In the genomic region with DNA sequence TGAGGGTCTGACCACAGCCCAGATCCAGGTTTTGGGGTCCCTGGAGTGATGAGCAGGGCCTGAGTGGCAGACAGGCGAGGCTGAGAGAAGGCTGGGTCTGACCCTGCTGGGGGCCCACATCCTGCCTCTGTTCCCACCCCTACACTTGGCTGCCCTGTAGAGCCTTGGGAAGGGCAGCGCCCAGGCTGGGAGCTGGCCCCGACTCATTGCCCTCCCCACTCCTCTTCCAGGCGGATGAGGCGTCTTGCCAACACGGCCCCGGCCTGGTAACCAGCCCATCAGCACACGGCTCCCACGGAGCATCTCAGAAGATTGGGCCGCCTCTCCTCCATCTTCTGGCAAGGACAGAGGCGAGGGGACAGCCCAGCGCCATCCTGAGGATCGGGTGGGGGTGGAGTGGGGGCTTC, we compare ENCODE assay signal across 3 cellular contexts.
TF ChIP-seq lines count a peak whose summit lies in the region.

No MANE protein-coding gene starts in this region.

TF ChIP-seq in SK-N-SH, 30 proteins besides CTCF, POLR2A, EP300 and RAD21:
- TF ChIP-seq ELF1 (IDR thresholded peaks at IDR 0.05): no peak
- no peak for TF ChIP-seq NFIC (IDR thresholded peaks at IDR 0.05; ENCODE audit: borderline replicate concordance)
- TF ChIP-seq CHD2 (IDR thresholded peaks at IDR 0.05; ENCODE audit: low read length, partially characterized antibody): no peak
- no peak for TF ChIP-seq EZH2phosphoT487 (IDR thresholded peaks at IDR 0.05; ENCODE audit: borderline replicate concordance, low read depth)
TF ChIP-seq in SK-N-SH: peak in this region for 0.

TF ChIP-seq in SK-N-SH treated with all-trans-retinoic acid at 6 μM for 48 hours, 23 proteins besides CTCF, POLR2A, EP300 and RAD21:
- no peak for TF ChIP-seq OSR1 (CRISPR knock-in tag; IDR thresholded peaks at IDR 0.05)
- no peak for TF ChIP-seq ZNF70 (CRISPR knock-in tag; IDR thresholded peaks at IDR 0.05)
- no peak for TF ChIP-seq RARB (CRISPR knock-in tag; IDR thresholded peaks at IDR 0.05)
- TF ChIP-seq SNAI2 (CRISPR knock-in tag; IDR thresholded peaks at IDR 0.05): no peak
- TF ChIP-seq GLIS3 (CRISPR knock-in tag; IDR thresholded peaks at IDR 0.05): no peak

TF ChIP-seq in GM12878, 131 proteins besides CTCF, POLR2A, EP300 and RAD21:
- no peak for TF ChIP-seq TCF7 (IDR thresholded peaks at IDR 0.05; ENCODE audit: borderline replicate concordance)
- TF ChIP-seq NR2C2 (IDR thresholded peaks at IDR 0.05; ENCODE audit: borderline replicate concordance, control insufficient read depth, insufficient read length, low read depth): no peak
- no peak for TF ChIP-seq CREM (IDR thresholded peaks at IDR 0.05; ENCODE audit: low read depth)
- TF ChIP-seq SREBF1 (IDR thresholded peaks at IDR 0.05; ENCODE audit: low read length): no peak
- no peak for TF ChIP-seq SREBF2 (IDR thresholded peaks at IDR 0.05; ENCODE audit: low read length)
- TF ChIP-seq, protein P1, sequence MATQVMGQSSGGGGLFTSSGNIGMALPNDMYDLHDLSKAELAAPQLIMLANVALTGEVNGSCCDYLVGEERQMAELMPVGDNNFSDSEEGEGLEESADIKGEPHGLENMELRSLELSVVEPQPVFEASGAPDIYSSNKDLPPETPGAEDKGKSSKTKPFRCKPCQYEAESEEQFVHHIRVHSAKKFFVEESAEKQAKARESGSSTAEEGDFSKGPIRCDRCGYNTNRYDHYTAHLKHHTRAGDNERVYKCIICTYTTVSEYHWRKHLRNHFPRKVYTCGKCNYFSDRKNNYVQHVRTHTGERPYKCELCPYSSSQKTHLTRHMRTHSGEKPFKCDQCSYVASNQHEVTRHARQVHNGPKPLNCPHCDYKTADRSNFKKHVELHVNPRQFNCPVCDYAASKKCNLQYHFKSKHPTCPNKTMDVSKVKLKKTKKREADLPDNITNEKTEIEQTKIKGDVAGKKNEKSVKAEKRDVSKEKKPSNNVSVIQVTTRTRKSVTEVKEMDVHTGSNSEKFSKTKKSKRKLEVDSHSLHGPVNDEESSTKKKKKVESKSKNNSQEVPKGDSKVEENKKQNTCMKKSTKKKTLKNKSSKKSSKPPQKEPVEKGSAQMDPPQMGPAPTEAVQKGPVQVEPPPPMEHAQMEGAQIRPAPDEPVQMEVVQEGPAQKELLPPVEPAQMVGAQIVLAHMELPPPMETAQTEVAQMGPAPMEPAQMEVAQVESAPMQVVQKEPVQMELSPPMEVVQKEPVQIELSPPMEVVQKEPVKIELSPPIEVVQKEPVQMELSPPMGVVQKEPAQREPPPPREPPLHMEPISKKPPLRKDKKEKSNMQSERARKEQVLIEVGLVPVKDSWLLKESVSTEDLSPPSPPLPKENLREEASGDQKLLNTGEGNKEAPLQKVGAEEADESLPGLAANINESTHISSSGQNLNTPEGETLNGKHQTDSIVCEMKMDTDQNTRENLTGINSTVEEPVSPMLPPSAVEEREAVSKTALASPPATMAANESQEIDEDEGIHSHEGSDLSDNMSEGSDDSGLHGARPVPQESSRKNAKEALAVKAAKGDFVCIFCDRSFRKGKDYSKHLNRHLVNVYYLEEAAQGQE (IDR thresholded peaks at IDR 0.05; ENCODE audit: low read depth, low read length): no peak
- no peak for TF ChIP-seq JUND (IDR thresholded peaks at IDR 0.05; ENCODE audit: low read depth, low read length)
- no peak for TF ChIP-seq ZNF217 (IDR thresholded peaks at IDR 0.05)
- TF ChIP-seq NR2F1 (conservative IDR thresholded peaks at IDR 0.05): no peak
- TF ChIP-seq, protein P2, sequence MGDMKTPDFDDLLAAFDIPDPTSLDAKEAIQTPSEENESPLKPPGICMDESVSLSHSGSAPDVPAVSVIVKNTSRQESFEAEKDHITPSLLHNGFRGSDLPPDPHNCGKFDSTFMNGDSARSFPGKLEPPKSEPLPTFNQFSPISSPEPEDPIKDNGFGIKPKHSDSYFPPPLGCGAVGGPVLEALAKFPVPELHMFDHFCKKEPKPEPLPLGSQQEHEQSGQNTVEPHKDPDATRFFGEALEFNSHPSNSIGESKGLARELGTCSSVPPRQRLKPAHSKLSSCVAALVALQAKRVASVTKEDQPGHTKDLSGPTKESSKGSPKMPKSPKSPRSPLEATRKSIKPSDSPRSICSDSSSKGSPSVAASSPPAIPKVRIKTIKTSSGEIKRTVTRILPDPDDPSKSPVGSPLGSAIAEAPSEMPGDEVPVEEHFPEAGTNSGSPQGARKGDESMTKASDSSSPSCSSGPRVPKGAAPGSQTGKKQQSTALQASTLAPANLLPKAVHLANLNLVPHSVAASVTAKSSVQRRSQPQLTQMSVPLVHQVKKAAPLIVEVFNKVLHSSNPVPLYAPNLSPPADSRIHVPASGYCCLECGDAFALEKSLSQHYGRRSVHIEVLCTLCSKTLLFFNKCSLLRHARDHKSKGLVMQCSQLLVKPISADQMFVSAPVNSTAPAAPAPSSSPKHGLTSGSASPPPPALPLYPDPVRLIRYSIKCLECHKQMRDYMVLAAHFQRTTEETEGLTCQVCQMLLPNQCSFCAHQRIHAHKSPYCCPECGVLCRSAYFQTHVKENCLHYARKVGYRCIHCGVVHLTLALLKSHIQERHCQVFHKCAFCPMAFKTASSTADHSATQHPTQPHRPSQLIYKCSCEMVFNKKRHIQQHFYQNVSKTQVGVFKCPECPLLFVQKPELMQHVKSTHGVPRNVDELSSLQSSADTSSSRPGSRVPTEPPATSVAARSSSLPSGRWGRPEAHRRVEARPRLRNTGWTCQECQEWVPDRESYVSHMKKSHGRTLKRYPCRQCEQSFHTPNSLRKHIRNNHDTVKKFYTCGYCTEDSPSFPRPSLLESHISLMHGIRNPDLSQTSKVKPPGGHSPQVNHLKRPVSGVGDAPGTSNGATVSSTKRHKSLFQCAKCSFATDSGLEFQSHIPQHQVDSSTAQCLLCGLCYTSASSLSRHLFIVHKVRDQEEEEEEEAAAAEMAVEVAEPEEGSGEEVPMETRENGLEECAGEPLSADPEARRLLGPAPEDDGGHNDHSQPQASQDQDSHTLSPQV (IDR thresholded peaks at IDR 0.05): no peak
- TF ChIP-seq SIX5 (IDR thresholded peaks at IDR 0.05; ENCODE audit: low read depth, low read length, severe bottlenecking): no peak
- TF ChIP-seq MTA3 (IDR thresholded peaks at IDR 0.05; ENCODE audit: borderline replicate concordance, low read length): no peak
- TF ChIP-seq, protein P3, sequence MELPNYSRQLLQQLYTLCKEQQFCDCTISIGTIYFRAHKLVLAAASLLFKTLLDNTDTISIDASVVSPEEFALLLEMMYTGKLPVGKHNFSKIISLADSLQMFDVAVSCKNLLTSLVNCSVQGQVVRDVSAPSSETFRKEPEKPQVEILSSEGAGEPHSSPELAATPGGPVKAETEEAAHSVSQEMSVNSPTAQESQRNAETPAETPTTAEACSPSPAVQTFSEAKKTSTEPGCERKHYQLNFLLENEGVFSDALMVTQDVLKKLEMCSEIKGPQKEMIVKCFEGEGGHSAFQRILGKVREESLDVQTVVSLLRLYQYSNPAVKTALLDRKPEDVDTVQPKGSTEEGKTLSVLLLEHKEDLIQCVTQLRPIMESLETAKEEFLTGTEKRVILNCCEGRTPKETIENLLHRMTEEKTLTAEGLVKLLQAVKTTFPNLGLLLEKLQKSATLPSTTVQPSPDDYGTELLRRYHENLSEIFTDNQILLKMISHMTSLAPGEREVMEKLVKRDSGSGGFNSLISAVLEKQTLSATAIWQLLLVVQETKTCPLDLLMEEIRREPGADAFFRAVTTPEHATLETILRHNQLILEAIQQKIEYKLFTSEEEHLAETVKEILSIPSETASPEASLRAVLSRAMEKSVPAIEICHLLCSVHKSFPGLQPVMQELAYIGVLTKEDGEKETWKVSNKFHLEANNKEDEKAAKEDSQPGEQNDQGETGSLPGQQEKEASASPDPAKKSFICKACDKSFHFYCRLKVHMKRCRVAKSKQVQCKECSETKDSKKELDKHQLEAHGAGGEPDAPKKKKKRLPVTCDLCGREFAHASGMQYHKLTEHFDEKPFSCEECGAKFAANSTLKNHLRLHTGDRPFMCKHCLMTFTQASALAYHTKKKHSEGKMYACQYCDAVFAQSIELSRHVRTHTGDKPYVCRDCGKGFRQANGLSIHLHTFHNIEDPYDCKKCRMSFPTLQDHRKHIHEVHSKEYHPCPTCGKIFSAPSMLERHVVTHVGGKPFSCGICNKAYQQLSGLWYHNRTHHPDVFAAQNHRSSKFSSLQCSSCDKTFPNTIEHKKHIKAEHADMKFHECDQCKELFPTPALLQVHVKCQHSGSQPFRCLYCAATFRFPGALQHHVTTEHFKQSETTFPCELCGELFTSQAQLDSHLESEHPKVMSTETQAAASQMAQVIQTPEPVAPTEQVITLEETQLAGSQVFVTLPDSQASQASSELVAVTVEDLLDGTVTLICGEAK (IDR thresholded peaks at IDR 0.05; ENCODE audit: borderline replicate concordance): no peak
- TF ChIP-seq, protein P4, sequence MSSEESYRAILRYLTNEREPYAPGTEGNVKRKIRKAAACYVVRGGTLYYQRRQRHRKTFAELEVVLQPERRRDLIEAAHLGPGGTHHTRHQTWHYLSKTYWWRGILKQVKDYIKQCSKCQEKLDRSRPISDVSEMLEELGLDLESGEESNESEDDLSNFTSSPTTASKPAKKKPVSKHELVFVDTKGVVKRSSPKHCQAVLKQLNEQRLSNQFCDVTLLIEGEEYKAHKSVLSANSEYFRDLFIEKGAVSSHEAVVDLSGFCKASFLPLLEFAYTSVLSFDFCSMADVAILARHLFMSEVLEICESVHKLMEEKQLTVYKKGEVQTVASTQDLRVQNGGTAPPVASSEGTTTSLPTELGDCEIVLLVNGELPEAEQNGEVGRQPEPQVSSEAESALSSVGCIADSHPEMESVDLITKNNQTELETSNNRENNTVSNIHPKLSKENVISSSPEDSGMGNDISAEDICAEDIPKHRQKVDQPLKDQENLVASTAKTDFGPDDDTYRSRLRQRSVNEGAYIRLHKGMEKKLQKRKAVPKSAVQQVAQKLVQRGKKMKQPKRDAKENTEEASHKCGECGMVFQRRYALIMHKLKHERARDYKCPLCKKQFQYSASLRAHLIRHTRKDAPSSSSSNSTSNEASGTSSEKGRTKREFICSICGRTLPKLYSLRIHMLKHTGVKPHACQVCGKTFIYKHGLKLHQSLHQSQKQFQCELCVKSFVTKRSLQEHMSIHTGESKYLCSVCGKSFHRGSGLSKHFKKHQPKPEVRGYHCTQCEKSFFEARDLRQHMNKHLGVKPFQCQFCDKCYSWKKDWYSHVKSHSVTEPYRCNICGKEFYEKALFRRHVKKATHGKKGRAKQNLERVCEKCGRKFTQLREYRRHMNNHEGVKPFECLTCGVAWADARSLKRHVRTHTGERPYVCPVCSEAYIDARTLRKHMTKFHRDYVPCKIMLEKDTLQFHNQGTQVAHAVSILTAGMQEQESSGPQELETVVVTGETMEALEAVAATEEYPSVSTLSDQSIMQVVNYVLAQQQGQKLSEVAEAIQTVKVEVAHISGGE (CRISPR knock-in tag; IDR thresholded peaks at IDR 0.05): no peak
- no peak for TF ChIP-seq DPF2 (IDR thresholded peaks at IDR 0.05)
- no peak for TF ChIP-seq CBX5 (IDR thresholded peaks at IDR 0.05; ENCODE audit: low read depth)
- TF ChIP-seq BACH1 (IDR thresholded peaks at IDR 0.05; ENCODE audit: borderline replicate concordance): no peak
- TF ChIP-seq MEF2A (IDR thresholded peaks at IDR 0.05; ENCODE audit: insufficient read depth, low read depth, low read length): no peak
- TF ChIP-seq SUPT20H (IDR thresholded peaks at IDR 0.05; ENCODE audit: borderline replicate concordance, control insufficient read depth, low read depth, low read length): no peak
- TF ChIP-seq, protein P5, sequence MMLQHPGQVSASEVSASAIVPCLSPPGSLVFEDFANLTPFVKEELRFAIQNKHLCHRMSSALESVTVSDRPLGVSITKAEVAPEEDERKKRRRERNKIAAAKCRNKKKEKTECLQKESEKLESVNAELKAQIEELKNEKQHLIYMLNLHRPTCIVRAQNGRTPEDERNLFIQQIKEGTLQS (IDR thresholded peaks at IDR 0.05; ENCODE audit: borderline replicate concordance, extremely low read depth, low read depth, low read length): no peak
